In the genomic region with DNA sequence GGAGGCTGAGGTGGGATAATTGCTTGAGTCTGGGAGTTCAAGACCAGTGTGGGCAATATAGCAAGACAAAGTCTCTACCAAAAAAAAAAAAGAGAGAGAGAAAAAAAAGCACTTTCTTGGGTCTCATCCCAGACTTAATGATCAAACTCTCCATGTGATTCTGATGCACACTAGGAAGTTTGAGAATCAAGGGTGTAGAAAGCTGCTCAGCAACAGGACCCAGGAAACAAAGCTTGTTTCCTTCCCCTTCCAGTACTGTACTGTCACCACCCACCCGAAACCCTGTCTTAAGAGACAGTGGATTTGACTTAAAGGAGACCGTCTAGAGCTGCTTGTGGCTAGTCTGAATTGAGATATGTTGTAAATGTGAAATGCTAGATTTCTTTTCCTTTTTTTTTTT, we compare ENCODE assay signal across 19 cellular contexts. TPM values are rescaled to one million over a fixed set of nuclear protein-coding genes. Genes with fewer than 3 reads are reported as not detected.
"Had no signal": no experiment of that assay in that cellular context is flagged by ENCODE, and none has a peak within 500 bp of the region (broad histone marks: within the 10 kb centered on the region; RNA-seq: fewer than 3 reads in every experiment).

No MANE protein-coding gene starts in this region.

- H3K36me3 ChIP-seq: tibial artery, vagina had no signal

- H3K27ac ChIP-seq: tibial artery, vagina had no signal

- H3K4me3 Mint-ChIP-seq: activated CD4-positive, alpha-beta T cell treated with anti-CD3 and anti-CD28 coated beads, Interleukin-2, amount 10 ng/mL, durations not matched to agents 24 days and 14 days; activated CD8-positive, alpha-beta T cell treated with anti-CD3 and anti-CD28 coated beads, Interleukin-2, amount 10 ng/mL, durations not matched to agents 7 days and 5 days; activated T-cell treated with anti-CD3 and anti-CD28 coated beads, Interleukin-2, amount 50 U/mL, for 72 hours; stimulated activated naive B cell treated with anti-CD40 and anti-IgM and Interleukin-4, amounts not matched to agents 10 μg/mL and 1 μg/mL and 100 μg/mL, for 72 hours; T-helper 2 cell treated with Interferon-gamma antibody and Interleukin-4, amounts not matched to agents 5 μg/mL and 100 μg/mL, for 36 hours had no signal

- H3K4me3 ChIP-seq: tibial artery, vagina had no signal

- DNase-seq: activated CD4-positive, alpha-beta T cell treated with anti-CD3 and anti-CD28 coated beads, Interleukin-2, amount 10 ng/mL, durations not matched to agents 24 days and 14 days; activated CD4-positive, CD25-positive, alpha-beta regulatory T cell; activated CD8-positive, alpha-beta memory T cell treated with anti-CD3 and anti-CD28 coated beads, Interleukin-2, amount 50 U/mL, for 4 hours; activated CD8-positive, alpha-beta T cell treated with anti-CD3 and anti-CD28 coated beads, Interleukin-2, amount 10 ng/mL, durations not matched to agents 7 days and 5 days; activated T-cell treated with anti-CD3 and anti-CD28 coated beads, Interleukin-2, amount 50 U/mL, for 72 hours; aorta; cortex of kidney; effector memory CD4-positive, alpha-beta T cell; left colon; naive B cell; stimulated activated CD4-positive, alpha-beta T cell treated with anti-CD3 and anti-CD28 coated beads, Interleukin-4, amount 100 ng/mL, for 1 hour; stimulated activated naive B cell treated with anti-CD40 and anti-IgM and Interleukin-4, amounts not matched to agents 10 μg/mL and 1 μg/mL and 100 μg/mL, for 72 hours; tibial artery had no signal

- ATAC-seq: activated CD8-positive, alpha-beta T cell treated with anti-CD3 and anti-CD28 coated beads, Interleukin-2, amount 10 ng/mL, durations not matched to agents 7 days and 5 days; activated T-cell treated with anti-CD3 and anti-CD28 coated beads, Interleukin-2, amount 50 U/mL, for 72 hours; left colon; stimulated activated naive B cell treated with anti-CD40 and anti-IgM and Interleukin-4, amounts not matched to agents 10 μg/mL and 1 μg/mL and 100 μg/mL, for 72 hours had no signal

- H3K27me3 ChIP-seq: tibial artery, vagina had no signal

- H3K9me3 Mint-ChIP-seq: activated CD4-positive, alpha-beta T cell treated with anti-CD3 and anti-CD28 coated beads, Interleukin-2, amount 10 ng/mL, durations not matched to agents 24 days and 14 days; activated T-cell treated with anti-CD3 and anti-CD28 coated beads, Interleukin-2, amount 50 U/mL, for 72 hours; naive B cell; stimulated activated naive B cell treated with anti-CD40 and anti-IgM and Interleukin-4, amounts not matched to agents 10 μg/mL and 1 μg/mL and 100 μg/mL, for 72 hours; T-helper 2 cell treated with Interferon-gamma antibody and Interleukin-4, amounts not matched to agents 5 μg/mL and 100 μg/mL, for 36 hours had no signal

- H3K36me3 Mint-ChIP-seq: naive B cell; stimulated activated naive B cell treated with anti-CD40 and anti-IgM and Interleukin-4, amounts not matched to agents 10 μg/mL and 1 μg/mL and 100 μg/mL, for 72 hours had no signal

- H3K9me3 ChIP-seq: tibial artery, vagina had no signal

- H3K27ac Mint-ChIP-seq: activated CD4-positive, alpha-beta T cell treated with anti-CD3 and anti-CD28 coated beads, Interleukin-2, amount 10 ng/mL, durations not matched to agents 24 days and 14 days; activated CD8-positive, alpha-beta T cell treated with anti-CD3 and anti-CD28 coated beads, Interleukin-2, amount 10 ng/mL, durations not matched to agents 7 days and 5 days; activated T-cell treated with anti-CD3 and anti-CD28 coated beads, Interleukin-2, amount 50 U/mL, for 72 hours; naive B cell; stimulated activated naive B cell treated with anti-CD40 and anti-IgM and Interleukin-4, amounts not matched to agents 10 μg/mL and 1 μg/mL and 100 μg/mL, for 72 hours; T-helper 2 cell treated with Interferon-gamma antibody and Interleukin-4, amounts not matched to agents 5 μg/mL and 100 μg/mL, for 36 hours had no signal

RNA-seq across cellular contexts. Expression of gene MISP3, which starts 5.8 kb away (rescaled TPM):
- total RNA-seq: lung microvascular endothelial cell had no signal

RNA-seq across cellular contexts. Expression of gene C19orf67, which starts 7.2 kb away (rescaled TPM):
- total RNA-seq: activated CD8-positive, alpha-beta T cell treated with anti-CD3 and anti-CD28 coated beads, Interleukin-2, amount 10 ng/mL, durations not matched to agents 7 days and 5 days; activated T-cell treated with anti-CD3 and anti-CD28 coated beads, Interleukin-2, amount 50 U/mL, for 72 hours; aorta; lung microvascular endothelial cell; mononuclear cell; posterior vena cava; subcutaneous adipose tissue; vagina had no signal

RNA-seq across cellular contexts. Expression of gene PALM3, which starts 16.5 kb away (rescaled TPM):
- total RNA-seq: activated CD4-positive, alpha-beta T cell treated with anti-CD3 and anti-CD28 coated beads, Interleukin-2, amount 10 ng/mL, durations not matched to agents 24 days and 14 days; activated CD8-positive, alpha-beta T cell treated with anti-CD3 and anti-CD28 coated beads, Interleukin-2, amount 10 ng/mL, durations not matched to agents 7 days and 5 days; lung microvascular endothelial cell; subcutaneous adipose tissue had no signal
